Comparison of ENCODE assay signal across 24 cellular contexts in the genomic region with DNA sequence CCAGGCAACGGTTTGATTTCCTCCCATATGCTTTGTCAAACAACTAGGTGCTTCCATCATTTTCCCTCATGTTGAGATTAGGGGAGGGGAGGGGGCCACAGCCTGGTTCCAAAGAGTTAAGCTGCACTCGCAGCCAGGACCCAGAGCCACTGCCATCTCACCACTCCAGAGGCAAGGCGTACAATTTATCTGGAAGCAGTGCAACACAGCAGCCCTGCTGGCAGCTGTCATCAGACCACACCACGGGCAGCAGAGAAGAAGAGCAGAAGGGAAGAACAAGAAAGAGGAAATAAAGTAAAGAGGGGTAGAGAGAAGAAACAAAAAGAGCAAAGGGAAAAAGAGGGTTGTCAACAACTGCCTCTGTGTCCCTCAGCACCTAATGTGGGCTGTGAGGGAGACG. TPM values are rescaled to one million over a fixed set of nuclear protein-coding genes. Genes with fewer than 3 reads are reported as not detected.
DNase-seq lines count a peak whose midpoint lies in the region; ATAC-seq and TF ChIP-seq lines count a peak whose summit lies in the region.
"Had no signal": no experiment of that assay in that cellular context is flagged by ENCODE, and none has a peak within 500 bp of the region (broad histone marks: within the 10 kb centered on the region; RNA-seq: fewer than 3 reads in every experiment).

No MANE protein-coding gene starts in this region.

- H3K27me3 ChIP-seq in hepatocyte, result no peaks in the 10 kb centered on the region
- H3K27me3 ChIP-seq: body of pancreas had no signal

- H3K4me2 ChIP-seq in hepatocyte, result no peak overlapping the region

- no peaks in the 10 kb centered on the region for H3K4me1 ChIP-seq in HEK293 (ENCODE audit: control insufficient read depth, insufficient read depth, low read length)
- no peaks in the 10 kb centered on the region for H3K4me1 ChIP-seq in hepatocyte (ENCODE audit: insufficient read depth)
- H3K4me1 ChIP-seq: prostate gland had no signal

- no peak for TF ChIP-seq POLR2A in lower leg skin (IDR thresholded peaks at IDR 0.05)

- no peak overlapping the region for H3K4me3 Mint-ChIP-seq in activated naive CD8-positive, alpha-beta T cell treated with anti-CD3 and anti-CD28 coated beads, Interleukin-2, amount 10 ng/mL, durations not matched to agents 7 days and 5 days
- no peak overlapping the region for H3K4me3 Mint-ChIP-seq in activated naive CD8-positive, alpha-beta T cell treated with anti-CD3 and anti-CD28 coated beads for 36 hours
- H3K4me3 Mint-ChIP-seq: naive thymus-derived CD8-positive, alpha-beta T cell had no signal

- intact Hi-C loops in lower leg skin (cut with DNase I; ENCODE audit: low total_unique reads), result no loop called here

- CTCF ChIA-PET in HEK293 (lab: Yijun Ruan, JAX), result interaction anchor here (0.6 to 1.1 kb wide), 2 partner anchors 196 to 275 kb away, joined by 3 read pairs; no protein-coding TSS in a partner anchor

- no peaks in the 10 kb centered on the region for H3K9me2 ChIP-seq in hepatocyte (replicated peaks; ENCODE audit: insufficient read depth)

- DNase-seq in activated naive CD8-positive, alpha-beta T cell treated with anti-CD3 and anti-CD28 coated beads, Interleukin-2, amount 10 ng/mL, durations not matched to agents 7 days and 5 days, result no peak
- DNase-seq in activated naive CD8-positive, alpha-beta T cell treated with anti-CD3 and anti-CD28 coated beads for 36 hours, result no peak
- DNase-seq in NCI-H446 treated with DMSO at 0.1 percent for 48 hours (lab: John Stamatoyannopoulos, UW) (peak; percentile 43), hepatocyte (ENCODE audit: low spot score) (no peak), lower leg skin (ENCODE audit: low spot score in 2 of 2) (no peak), HuH-7 (ENCODE audit: low spot score) (no peak)
- DNase-seq in stimulated activated CD4-positive, alpha-beta T cell treated with anti-CD3 and anti-CD28 coated beads, Interleukin-4, amount 100 ng/mL, for 1 hour, result no peak
- DNase-seq: activated CD4-positive, alpha-beta T cell treated with anti-CD3 and anti-CD28 coated beads for 4 hours; activated gamma-delta T cell; activated T-cell treated with anti-CD3 and anti-CD28 coated beads, Interleukin-2, amount 50 U/mL, for 1 hour; body of pancreas; H7; islet precursor cell; midbrain; naive thymus-derived CD8-positive, alpha-beta T cell; NCI-H1436 treated with DMSO at 0.1 percent for 48 hours; nucleus accumbens; stimulated activated CD4-positive, alpha-beta T cell treated with anti-CD3 and anti-CD28 coated beads, Interleukin-15, amount 100 ng/mL, for 24 hours; stimulated activated naive CD4-positive, alpha-beta T cell treated with Interleukin-2 at 50 U/mL for 16 hours; T-helper 2 cell had no signal

- H3K79me2 ChIP-seq in hepatocyte, result peaks cover 49% of the 10 kb centered on the region

- H3K36me3 ChIP-seq in HEK293 (ENCODE audit: control insufficient read depth in 2 of 2, insufficient read depth in 1 of 2, low read length in 2 of 2) (no peaks in the 10 kb centered on the region), hepatocyte (replicated peaks; ENCODE audit: insufficient read depth, low read depth) (no peaks in the 10 kb centered on the region)
- H3K36me3 ChIP-seq: prostate gland had no signal

- peaks cover 2% of the 10 kb centered on the region for H3K36me3 Mint-ChIP-seq in activated naive CD8-positive, alpha-beta T cell treated with anti-CD3 and anti-CD28 coated beads, Interleukin-2, amount 10 ng/mL, durations not matched to agents 7 days and 5 days
- peaks cover 2% of the 10 kb centered on the region for H3K36me3 Mint-ChIP-seq in activated naive CD8-positive, alpha-beta T cell treated with anti-CD3 and anti-CD28 coated beads for 36 hours

- no peak for ATAC-seq in activated naive CD8-positive, alpha-beta T cell treated with anti-CD3 and anti-CD28 coated beads, Interleukin-2, amount 10 ng/mL, durations not matched to agents 7 days and 5 days (ENCODE audit: low read depth)
- ATAC-seq: body of pancreas; K562; naive thymus-derived CD8-positive, alpha-beta T cell had no signal

- H3K4me1 Mint-ChIP-seq in activated naive CD8-positive, alpha-beta T cell treated with anti-CD3 and anti-CD28 coated beads, Interleukin-2, amount 10 ng/mL, durations not matched to agents 7 days and 5 days, result peaks cover 4% of the 10 kb centered on the region
- peaks cover 21% of the 10 kb centered on the region for H3K4me1 Mint-ChIP-seq in activated naive CD8-positive, alpha-beta T cell treated with anti-CD3 and anti-CD28 coated beads for 36 hours

- H3K27ac Mint-ChIP-seq in activated naive CD8-positive, alpha-beta T cell treated with anti-CD3 and anti-CD28 coated beads, Interleukin-2, amount 10 ng/mL, durations not matched to agents 7 days and 5 days, result peak overlapping the region; percentile 1
- no peak overlapping the region for H3K27ac Mint-ChIP-seq in activated naive CD8-positive, alpha-beta T cell treated with anti-CD3 and anti-CD28 coated beads for 36 hours

- no peaks in the 10 kb centered on the region for H3K27me3 Mint-ChIP-seq in activated naive CD8-positive, alpha-beta T cell treated with anti-CD3 and anti-CD28 coated beads, Interleukin-2, amount 10 ng/mL, durations not matched to agents 7 days and 5 days
- H3K27me3 Mint-ChIP-seq in activated naive CD8-positive, alpha-beta T cell treated with anti-CD3 and anti-CD28 coated beads for 36 hours, result no peaks in the 10 kb centered on the region
- H3K27me3 Mint-ChIP-seq: naive thymus-derived CD8-positive, alpha-beta T cell had no signal

- POLR2A ChIA-PET in activated naive CD8-positive, alpha-beta T cell treated with anti-CD3 and anti-CD28 coated beads, Interleukin-2, amount 10 ng/mL, durations not matched to agents 7 days and 5 days (lab: Charles Lee), result no interaction called here
- POLR2A ChIA-PET in HEK293 (lab: Yijun Ruan, JAX), result no interaction called here

- 81% methylated on average over 5 of the region's 5 CpGs for WGBS in hepatocyte (ENCODE audit: low lambda C conversion rate, missing lambda C conversion rate)
- WGBS in lower leg skin, 2 donors, result 72 to 85% methylated on average over 5 of the region's 5 CpGs

- H3K9me3 ChIP-seq in HEK293 (ENCODE audit: control insufficient read depth, insufficient read depth, low read depth, low read length), result no peaks in the 10 kb centered on the region
- H3K9me3 ChIP-seq in hepatocyte (ENCODE audit: low read depth), result no peaks in the 10 kb centered on the region
- H3K9me3 ChIP-seq: body of pancreas, prostate gland had no signal

- H4K20me1 ChIP-seq in hepatocyte (ENCODE audit: insufficient read depth, poor library complexity, severe bottlenecking), result no peaks in the 10 kb centered on the region

- H3K4me3 ChIP-seq in HEK293 (ENCODE audit: low read depth, low read length), result no peak overlapping the region
- H3K4me3 ChIP-seq in hepatocyte, result no peak overlapping the region
- H3K4me3 ChIP-seq in lower leg skin (ENCODE audit: low read depth, poor library complexity, severe bottlenecking), result no peak overlapping the region
- H3K4me3 ChIP-seq: body of pancreas, K562, prostate gland had no signal

- TF ChIP-seq CTCF in HEK293 (tag by site-specific recombination; IDR thresholded peaks at IDR 0.05) (no peak), hepatocyte (IDR thresholded peaks at IDR 0.05; ENCODE audit: poor library complexity) (no peak), lower leg skin (IDR thresholded peaks at IDR 0.05) (no peak)

- no peaks in the 10 kb centered on the region for H3K9me3 Mint-ChIP-seq in activated naive CD8-positive, alpha-beta T cell treated with anti-CD3 and anti-CD28 coated beads, Interleukin-2, amount 10 ng/mL, durations not matched to agents 7 days and 5 days
- H3K9me3 Mint-ChIP-seq in activated naive CD8-positive, alpha-beta T cell treated with anti-CD3 and anti-CD28 coated beads for 36 hours, result no peaks in the 10 kb centered on the region
- H3K9me3 Mint-ChIP-seq: naive thymus-derived CD8-positive, alpha-beta T cell had no signal

- H3K27ac ChIP-seq in HEK293 (ENCODE audit: extremely low read depth, low read depth, low read length) (no peak overlapping the region), hepatocyte (peak overlapping the region; percentile 34)
- H3K27ac ChIP-seq: body of pancreas, C4-2B, prostate gland had no signal

- H2AFZ ChIP-seq in hepatocyte, result no peak overlapping the region

TF ChIP-seq in HEK293, 187 proteins besides CTCF, POLR2A, EP300 and RAD21:
- TF ChIP-seq ZNF624 (tag by site-specific recombination; IDR thresholded peaks at IDR 0.05), result no peak
- TF ChIP-seq ZNF600 (tag by site-specific recombination; IDR thresholded peaks at IDR 0.05), result 0 out of 2 replicates have a peak, but pooled peaks have one; percentile 29
TF ChIP-seq in HEK293: peak in this region for 1.

RNA-seq across cellular contexts. Expression of a gene that starts 38.9 kb away (rescaled TPM):
- 10 to 100 TPM; 18.5 to 19.7 TPM for total RNA-seq in activated naive CD8-positive, alpha-beta T cell treated with anti-CD3 and anti-CD28 coated beads, Interleukin-2, amount 10 ng/mL, durations not matched to agents 7 days and 5 days
- total RNA-seq in activated naive CD8-positive, alpha-beta T cell treated with anti-CD3 and anti-CD28 coated beads for 36 hours, result 10 to 100 TPM; 31.3 to 32.9 TPM
- total RNA-seq in hepatocyte, result 15.4 and 17.2 TPM in 2 replicates
- 32.1 and 38.0 TPM in 2 replicates for polyA plus RNA-seq in hepatocyte
- total RNA-seq in lower leg skin, result 10 to 100 TPM; 15.4 to 20.3 (median 16.5) TPM
